In the genomic region with DNA sequence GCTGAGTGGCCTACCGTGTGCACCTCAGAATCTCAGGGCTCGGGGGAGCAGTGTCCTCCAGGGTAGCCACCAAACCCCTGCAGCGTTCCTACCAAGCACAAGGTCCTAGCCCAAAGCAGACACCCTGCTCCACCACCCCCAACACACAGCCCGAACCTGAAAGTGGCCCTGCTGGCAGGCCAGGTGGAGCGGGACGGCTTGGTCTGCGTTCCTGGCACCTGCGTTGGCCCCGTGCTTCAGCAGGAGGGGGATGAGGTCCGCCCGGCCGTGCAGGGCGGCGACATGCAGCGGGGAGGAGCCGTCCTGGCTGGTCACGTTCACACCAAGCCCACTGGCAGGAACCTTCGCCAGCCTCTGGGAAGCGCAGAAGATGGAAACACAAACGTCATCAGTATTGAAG, we compare ENCODE assay signal across 25 cellular contexts.
"Had no signal": no experiment of that assay in that cellular context is flagged by ENCODE, and none has a peak within 500 bp of the region (broad histone marks: within the 10 kb centered on the region; RNA-seq: fewer than 3 reads in every experiment).

No MANE protein-coding gene starts in this region.

- ATAC-seq: PC-3, Right ventricle myocardium inferior, SK-N-SH treated with all-trans-retinoic acid at 6 μM for 48 hours had no signal

- H3K4me1 ChIP-seq: Peyer's patch, SJCRH30 had no signal

- FAIRE-seq: HTR-8/SVneo had no signal

- DNase-seq: Karpas-422; KG1; MG63; NCI-H1092; NCI-H1105 treated with DMSO at 0.1 percent for 48 hours; NCI-H1436; NCI-H187; NCI-H2029; NCI-H2081 treated with DMSO at 0.1 percent for 48 hours; NCI-H2171; NCI-H226; NCI-H446; NCI-H510A; NCI-H524 treated with DMSO at 0.1 percent for 48 hours; NCI-H69; NCI-H774; NK-92 treated with Interleukin-12 subunit alpha and Interleukin-12 subunit beta, amount 100 ng/mL, for 24 hours; PC-3; Peyer's patch; SHP77 treated with DMSO at 0.1 percent for 48 hours; SJCRH30 had no signal

- H3K4me3 ChIP-seq: MG63, Peyer's patch, SJCRH30 had no signal

- H3K9me3 ChIP-seq: MG63, Peyer's patch, SJCRH30 had no signal

- H3K27me3 ChIP-seq: MG63, Peyer's patch, SJCRH30 had no signal

- H3K27ac ChIP-seq: HL-60, Peyer's patch, SJCRH30 had no signal
